1 cellular context compared by ENCODE assay signal in genomic region chr16:69520800-69521602, GRCh38.
TF ChIP-seq lines count a peak whose summit lies in the region.

No MANE protein-coding gene starts in this region.

TF ChIP-seq in HepG2, 621 proteins besides CTCF, POLR2A, EP300 and RAD21 (continued from another document):
- TF ChIP-seq, protein P1, sequence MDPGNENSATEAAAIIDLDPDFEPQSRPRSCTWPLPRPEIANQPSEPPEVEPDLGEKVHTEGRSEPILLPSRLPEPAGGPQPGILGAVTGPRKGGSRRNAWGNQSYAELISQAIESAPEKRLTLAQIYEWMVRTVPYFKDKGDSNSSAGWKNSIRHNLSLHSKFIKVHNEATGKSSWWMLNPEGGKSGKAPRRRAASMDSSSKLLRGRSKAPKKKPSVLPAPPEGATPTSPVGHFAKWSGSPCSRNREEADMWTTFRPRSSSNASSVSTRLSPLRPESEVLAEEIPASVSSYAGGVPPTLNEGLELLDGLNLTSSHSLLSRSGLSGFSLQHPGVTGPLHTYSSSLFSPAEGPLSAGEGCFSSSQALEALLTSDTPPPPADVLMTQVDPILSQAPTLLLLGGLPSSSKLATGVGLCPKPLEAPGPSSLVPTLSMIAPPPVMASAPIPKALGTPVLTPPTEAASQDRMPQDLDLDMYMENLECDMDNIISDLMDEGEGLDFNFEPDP (CRISPR knock-in tag; conservative IDR thresholded peaks at IDR 0.05), result no peak
- TF ChIP-seq ZBTB21 (CRISPR knock-in tag; IDR thresholded peaks at IDR 0.05), result no peak
- TF ChIP-seq ZNF24 (IDR thresholded peaks at IDR 0.05), result no peak
- TF ChIP-seq ZNF567 (CRISPR knock-in tag; IDR thresholded peaks at IDR 0.05; ENCODE audit: borderline replicate concordance), result no peak
- no peak for TF ChIP-seq HCFC1 (IDR thresholded peaks at IDR 0.05; ENCODE audit: low read depth, low read length)
- no peak for TF ChIP-seq NR2F6 (IDR thresholded peaks at IDR 0.05)
- TF ChIP-seq NR2F6 (CRISPR knock-in tag; IDR thresholded peaks at IDR 0.05), result no peak
- TF ChIP-seq FUBP1 (CRISPR knock-in tag; IDR thresholded peaks at IDR 0.05; ENCODE audit: borderline replicate concordance), result no peak
- no peak for TF ChIP-seq CREM (IDR thresholded peaks at IDR 0.05)
- TF ChIP-seq CREM (CRISPR knock-in tag; IDR thresholded peaks at IDR 0.05), result no peak
